Comparison of ENCODE assay signal across 26 cellular contexts in genomic region chr6:119735500-119735899, GRCh38.
"Had no signal": no experiment of that assay in that cellular context is flagged by ENCODE, and none has a peak within 500 bp of the region (broad histone marks: within the 10 kb centered on the region; RNA-seq: fewer than 3 reads in every experiment).

No MANE protein-coding gene starts in this region.

- H3K9me3 Mint-ChIP-seq: central memory CD8-positive, alpha-beta T cell; dendritic cell treated with granulocyte-macrophage colony-stimulating factor and Interleukin-4, amounts not matched to agents 40 ng/mL and 50 ng/mL, for 4 days; natural killer cell treated with Interleukin-12 subunit alpha and Interleukin-12 subunit beta and Interleukin-15 and Interleukin-18, amount 100 ng/mL, for 72 hours; neural crest cell; stimulated activated naive B cell treated with anti-CD40 and anti-IgM and Interleukin-4, amounts not matched to agents 10 μg/mL and 1 μg/mL and 100 μg/mL, for 72 hours; stimulated activated naive CD8-positive, alpha-beta T cell treated with anti-CD3 and anti-CD28 coated beads, Interleukin-15, Interleukin-2, amounts not matched to agents 100 ng/mL and 50 ng/mL, for 24 hours had no signal

- H3K27me3 ChIP-seq: colonic mucosa, esophagus muscularis mucosa, heart left ventricle, right atrium auricular region, spleen, tibial nerve, upper lobe of right lung, uterus had no signal

- H3K4me1 ChIP-seq: colonic mucosa, heart left ventricle, lower lobe of right lung, parathyroid adenoma, right atrium auricular region, spleen, uterus had no signal

- ATAC-seq: heart left ventricle; left ventricle myocardium superior; lower lobe of right lung; natural killer cell treated with Interleukin-12 subunit alpha and Interleukin-12 subunit beta and Interleukin-15 and Interleukin-18, amount 100 ng/mL, for 72 hours; sciatic nerve; stimulated activated naive B cell treated with anti-CD40 and anti-IgM and Interleukin-4, amounts not matched to agents 10 μg/mL and 1 μg/mL and 100 μg/mL, for 72 hours; upper lobe of right lung had no signal

- H3K36me3 Mint-ChIP-seq: natural killer cell treated with Interleukin-12 subunit alpha and Interleukin-12 subunit beta and Interleukin-15 and Interleukin-18, amount 100 ng/mL, for 72 hours; stimulated activated naive B cell treated with anti-CD40 and anti-IgM and Interleukin-4, amounts not matched to agents 10 μg/mL and 1 μg/mL and 100 μg/mL, for 72 hours had no signal

- H3K9me3 ChIP-seq: colonic mucosa, esophagus muscularis mucosa, heart left ventricle, lower lobe of right lung, right atrium auricular region, spleen, thoracic aorta, tibial nerve, upper lobe of right lung, uterus had no signal

- H3K4me3 ChIP-seq: colonic mucosa, esophagus muscularis mucosa, heart left ventricle, lower lobe of right lung, right atrium auricular region, spleen, thoracic aorta, tibial nerve, upper lobe of right lung, uterus had no signal

- FAIRE-seq: endothelial cell of umbilical vein, frontal cortex, islet of Langerhans had no signal

- H3K27ac ChIP-seq: colonic mucosa, esophagus muscularis mucosa, lower lobe of right lung, parathyroid adenoma, right atrium auricular region, spleen, thoracic aorta, tibial nerve, upper lobe of right lung, uterus had no signal

- H3K36me3 ChIP-seq: colonic mucosa, esophagus muscularis mucosa, heart left ventricle, lower lobe of right lung, right atrium auricular region, spleen, thoracic aorta, tibial nerve, upper lobe of right lung, uterus had no signal

- H3K27me3 Mint-ChIP-seq: dendritic cell treated with granulocyte-macrophage colony-stimulating factor and Interleukin-4, amounts not matched to agents 40 ng/mL and 50 ng/mL, for 4 days had no signal

- H3K4me3 Mint-ChIP-seq: central memory CD8-positive, alpha-beta T cell; dendritic cell treated with granulocyte-macrophage colony-stimulating factor and Interleukin-4, amounts not matched to agents 40 ng/mL and 50 ng/mL, for 4 days; natural killer cell treated with Interleukin-12 subunit alpha and Interleukin-12 subunit beta and Interleukin-15 and Interleukin-18, amount 100 ng/mL, for 72 hours; neural crest cell; stimulated activated naive B cell treated with anti-CD40 and anti-IgM and Interleukin-4, amounts not matched to agents 10 μg/mL and 1 μg/mL and 100 μg/mL, for 72 hours; stimulated activated naive CD8-positive, alpha-beta T cell treated with anti-CD3 and anti-CD28 coated beads, Interleukin-15, Interleukin-2, amounts not matched to agents 100 ng/mL and 50 ng/mL, for 24 hours had no signal

- H3K4me1 Mint-ChIP-seq: central memory CD8-positive, alpha-beta T cell; neural crest cell had no signal

- H3K27ac Mint-ChIP-seq: dendritic cell treated with granulocyte-macrophage colony-stimulating factor and Interleukin-4, amounts not matched to agents 40 ng/mL and 50 ng/mL, for 4 days; natural killer cell treated with Interleukin-12 subunit alpha and Interleukin-12 subunit beta and Interleukin-15 and Interleukin-18, amount 100 ng/mL, for 72 hours; progenitor cell of endocrine pancreas; stimulated activated naive B cell treated with anti-CD40 and anti-IgM and Interleukin-4, amounts not matched to agents 10 μg/mL and 1 μg/mL and 100 μg/mL, for 72 hours; stimulated activated naive CD8-positive, alpha-beta T cell treated with anti-CD3 and anti-CD28 coated beads, Interleukin-15, Interleukin-2, amounts not matched to agents 100 ng/mL and 50 ng/mL, for 24 hours had no signal

- DNase-seq: colonic mucosa; effector memory CD4-positive, alpha-beta T cell; heart left ventricle; hippocampal formation; left ventricle myocardium superior; lower lobe of right lung; spleen; stimulated activated CD4-positive, alpha-beta T cell treated with anti-CD3 and anti-CD28 coated beads, Interleukin-4, amount 100 ng/mL, for 4 hours; stimulated activated naive B cell treated with anti-CD40 and anti-IgM and Interleukin-4, amounts not matched to agents 10 μg/mL and 1 μg/mL and 100 μg/mL, for 72 hours; upper lobe of right lung; uterus had no signal
